24 cellular contexts compared by ENCODE assay signal in the genomic region with DNA sequence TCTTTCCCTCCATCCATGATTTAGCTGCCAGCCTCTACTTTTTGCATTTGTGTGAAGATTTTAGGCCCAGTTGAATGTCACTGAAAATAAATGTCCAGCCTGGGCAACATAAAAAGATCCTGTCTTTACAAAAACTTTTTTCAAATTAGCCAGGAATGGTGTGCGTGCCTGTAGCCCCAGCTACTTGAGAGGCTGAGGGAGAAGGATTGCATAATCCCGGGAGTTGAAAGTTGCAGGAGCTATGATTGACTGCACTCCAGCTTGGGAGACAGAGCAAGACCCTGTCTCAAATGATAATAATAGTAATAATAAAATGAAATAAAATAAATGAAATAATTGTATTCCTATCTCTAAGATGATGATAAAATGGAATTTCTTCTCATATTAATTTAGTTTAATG.
"Had no signal": no experiment of that assay in that cellular context is flagged by ENCODE, and none has a peak within 500 bp of the region (broad histone marks: within the 10 kb centered on the region; RNA-seq: fewer than 3 reads in every experiment).

No MANE protein-coding gene starts in this region.

- DNase-seq: dermis blood vessel endothelial cell; effector memory CD8-positive, alpha-beta T cell; erythroblast; esophagus squamous epithelium; foreskin fibroblast; gastrocnemius medialis; head of caudate nucleus; left ventricle myocardium superior; lower lobe of right lung; natural killer cell; stimulated activated CD4-positive, alpha-beta T cell treated with anti-CD3 and anti-CD28 coated beads, Interleukin-2, amount 100 ng/mL, for 24 hours; stimulated activated CD4-positive, alpha-beta T cell treated with anti-CD3 and anti-CD28 coated beads, Interleukin-4, amount 100 ng/mL, for 4 hours; stimulated activated naive CD8-positive, alpha-beta T cell treated with anti-CD3 and anti-CD28 coated beads, Interleukin-15, Interleukin-2, amounts not matched to agents 100 U/mL and 50 U/mL, for 24 hours; substantia nigra; testis; tibial artery had no signal

- H3K9me3 Mint-ChIP-seq: effector memory CD8-positive, alpha-beta T cell; natural killer cell; stimulated activated memory B cell treated with anti-CD40 and anti-IgM and Interleukin-4, amounts not matched to agents 10 μg/mL and 1 μg/mL and 100 μg/mL, for 72 hours; type B pancreatic cell had no signal

- ATAC-seq: effector memory CD8-positive, alpha-beta T cell; gastrocnemius medialis; left ventricle myocardium superior; lower lobe of right lung; natural killer cell; sciatic nerve; stimulated activated memory B cell treated with anti-CD40 and anti-IgM and Interleukin-4, amounts not matched to agents 10 μg/mL and 1 μg/mL and 100 μg/mL, for 72 hours; stimulated activated naive CD8-positive, alpha-beta T cell treated with anti-CD3 and anti-CD28 coated beads, Interleukin-15, Interleukin-2, amounts not matched to agents 100 U/mL and 50 U/mL, for 24 hours had no signal

- H3K27me3 Mint-ChIP-seq: effector memory CD8-positive, alpha-beta T cell; stimulated activated memory B cell treated with anti-CD40 and anti-IgM and Interleukin-4, amounts not matched to agents 10 μg/mL and 1 μg/mL and 100 μg/mL, for 72 hours had no signal

- H3K9ac ChIP-seq: parathyroid adenoma had no signal

- H3K9me3 ChIP-seq: esophagus squamous epithelium, gastrocnemius medialis, lower lobe of right lung, testis, tibial artery had no signal

- H3K36me3 ChIP-seq: esophagus squamous epithelium, gastrocnemius medialis, lower lobe of right lung, tibial artery had no signal

- H3K36me3 Mint-ChIP-seq: natural killer cell; stimulated activated memory B cell treated with anti-CD40 and anti-IgM and Interleukin-4, amounts not matched to agents 10 μg/mL and 1 μg/mL and 100 μg/mL, for 72 hours; type B pancreatic cell had no signal

- H3K4me3 Mint-ChIP-seq: effector memory CD8-positive, alpha-beta T cell; natural killer cell; stimulated activated memory B cell treated with anti-CD40 and anti-IgM and Interleukin-4, amounts not matched to agents 10 μg/mL and 1 μg/mL and 100 μg/mL, for 72 hours; type B pancreatic cell had no signal

- H3K27ac ChIP-seq: coronary artery, esophagus squamous epithelium, gastrocnemius medialis, lower lobe of right lung, parathyroid adenoma, testis, tibial artery had no signal

- H3K79me2 ChIP-seq: parathyroid adenoma had no signal

- H3K27me3 ChIP-seq: esophagus squamous epithelium, gastrocnemius medialis, testis, tibial artery had no signal

- H3K4me1 ChIP-seq: parathyroid adenoma, testis had no signal

- H2AFZ ChIP-seq: parathyroid adenoma had no signal

- H3K4me3 ChIP-seq: coronary artery, esophagus squamous epithelium, gastrocnemius medialis, lower lobe of right lung, testis, tibial artery had no signal

- FAIRE-seq: endometrium, keratinocyte had no signal

- H3K27ac Mint-ChIP-seq: effector memory CD8-positive, alpha-beta T cell; natural killer cell; progenitor cell of endocrine pancreas; stimulated activated memory B cell treated with anti-CD40 and anti-IgM and Interleukin-4, amounts not matched to agents 10 μg/mL and 1 μg/mL and 100 μg/mL, for 72 hours; type B pancreatic cell had no signal
